ENCODE assay signal across 12 cellular contexts in the genomic region with DNA sequence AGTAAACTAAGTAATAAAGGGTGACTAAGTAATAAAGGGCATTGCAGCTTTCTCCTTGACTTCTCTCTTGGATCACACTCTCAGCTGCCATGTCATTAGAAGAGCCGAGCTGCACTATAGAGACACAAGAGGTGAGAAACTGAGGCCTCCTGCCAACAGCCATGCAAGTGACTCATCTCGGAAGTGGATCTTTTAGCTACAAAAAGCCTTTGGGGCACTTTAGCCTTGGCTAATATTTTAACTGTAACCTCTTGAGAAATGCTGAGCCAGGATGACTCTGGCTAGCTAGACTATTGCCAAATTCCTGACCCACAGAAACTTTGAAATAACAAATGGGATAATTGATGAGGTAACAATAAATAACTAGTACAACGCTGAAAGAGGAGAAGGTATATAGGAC. TPM values are rescaled to one million over a fixed set of nuclear protein-coding genes. Genes with fewer than 3 reads are reported as not detected.
A peak's percentile ranks its signal among the peaks of the same experiment; 100 is the strongest.
DNase-seq lines count a peak whose midpoint lies in the region; ATAC-seq, FAIRE-seq and TF ChIP-seq lines count a peak whose summit lies in the region.
"Had no signal": no experiment of that assay in that cellular context is flagged by ENCODE, and none has a peak within 500 bp of the region (broad histone marks: within the 10 kb centered on the region; RNA-seq: fewer than 3 reads in every experiment).

No MANE protein-coding gene starts in this region.

- no peak for ATAC-seq in activated T-helper 17 cell treated with anti-CD3 and anti-CD28 coated beads, Interleukin-2, amount 50 U/mL, for 72 hours (replicated peaks)
- ATAC-seq: body of pancreas; stimulated activated memory B cell treated with anti-CD40 and anti-IgM and Interleukin-4, amounts not matched to agents 10 μg/mL and 1 μg/mL and 100 μg/mL, for 72 hours had no signal

- H3K79me2 ChIP-seq in KMS-11 (ENCODE audit: insufficient read depth, low read depth), result peaks cover 30% of the 10 kb centered on the region

- H3K4me3 ChIP-seq in KMS-11 (IDR thresholded peaks at IDR 0.05; ENCODE audit: insufficient read depth, low read depth, low read length) (no peak overlapping the region), tibial artery (no peak overlapping the region)
- H3K4me3 ChIP-seq: body of pancreas, right lobe of liver had no signal

- H3K36me3 Mint-ChIP-seq in CD14-positive monocyte, result no peaks in the 10 kb centered on the region
- H3K36me3 Mint-ChIP-seq in activated T-helper 17 cell treated with anti-CD3 and anti-CD28 coated beads, Interleukin-2, amount 50 U/mL, for 72 hours (ENCODE audit: low read depth), result no peaks in the 10 kb centered on the region
- H3K36me3 Mint-ChIP-seq: stimulated activated memory B cell treated with anti-CD40 and anti-IgM and Interleukin-4, amounts not matched to agents 10 μg/mL and 1 μg/mL and 100 μg/mL, for 72 hours had no signal

- peaks cover 42% of the 10 kb centered on the region for H3K4me1 Mint-ChIP-seq in CD14-positive monocyte
- H3K4me1 Mint-ChIP-seq in activated T-helper 17 cell treated with anti-CD3 and anti-CD28 coated beads, Interleukin-2, amount 50 U/mL, for 72 hours, result peaks cover 10% of the 10 kb centered on the region

- H3K27me3 ChIP-seq in KMS-11 (ENCODE audit: insufficient read depth, low read depth) (no peaks in the 10 kb centered on the region), tibial artery (no peaks in the 10 kb centered on the region)
- H3K27me3 ChIP-seq: body of pancreas, right lobe of liver had no signal

- peak overlapping the region; percentile 92 for H3K27ac ChIP-seq in KMS-11
- H3K27ac ChIP-seq in tibial artery, result no peak overlapping the region
- H3K27ac ChIP-seq: body of pancreas, right lobe of liver had no signal

- no peak for TF ChIP-seq CTCF in CD14-positive monocyte (IDR thresholded peaks at IDR 0.05)
- TF ChIP-seq CTCF in KMS-11 (conservative IDR thresholded peaks at IDR 0.05; ENCODE audit: low read depth, low read length), result no peak
- TF ChIP-seq CTCF in D721Med (IDR thresholded peaks at IDR 0.05; ENCODE audit: insufficient read depth, missing control alignments), result no peak
- no peak for TF ChIP-seq CTCF in tibial artery (IDR thresholded peaks at IDR 0.05)

- peak overlapping the region; percentile 82 for H2AFZ ChIP-seq in KMS-11 (ENCODE audit: low read depth)

- H4K20me1 ChIP-seq in KMS-11 (ENCODE audit: insufficient read depth), result no peaks in the 10 kb centered on the region

- H3K9me3 Mint-ChIP-seq in CD14-positive monocyte, result no peaks in the 10 kb centered on the region
- H3K9me3 Mint-ChIP-seq in activated T-helper 17 cell treated with anti-CD3 and anti-CD28 coated beads, Interleukin-2, amount 50 U/mL, for 72 hours, result no peaks in the 10 kb centered on the region
- H3K9me3 Mint-ChIP-seq: stimulated activated memory B cell treated with anti-CD40 and anti-IgM and Interleukin-4, amounts not matched to agents 10 μg/mL and 1 μg/mL and 100 μg/mL, for 72 hours had no signal

- H3K27ac Mint-ChIP-seq in CD14-positive monocyte, result peak overlapping the region; percentile 82 to 94 (median 91)
- peak overlapping the region; percentile 30 for H3K27ac Mint-ChIP-seq in activated T-helper 17 cell treated with anti-CD3 and anti-CD28 coated beads, Interleukin-2, amount 50 U/mL, for 72 hours
- H3K27ac Mint-ChIP-seq: stimulated activated memory B cell treated with anti-CD40 and anti-IgM and Interleukin-4, amounts not matched to agents 10 μg/mL and 1 μg/mL and 100 μg/mL, for 72 hours had no signal

- FAIRE-seq in D721Med (lab: Jason Lieb, UNC), result no peak

- intact Hi-C loops in CD14-positive monocyte (cut with micrococcal nuclease), result loop anchor here in 1 of 2 donors (5.0 kb wide), 1 partner anchor 134 kb away; the partner anchor contains the start of gene AGA
- intact Hi-C loops in tibial artery (cut with DNase I; ENCODE audit: low total_unique reads), result no loop called here

- H3K36me3 ChIP-seq in KMS-11 (ENCODE audit: insufficient read depth), result no peaks in the 10 kb centered on the region
- no peaks in the 10 kb centered on the region for H3K36me3 ChIP-seq in tibial artery
- H3K36me3 ChIP-seq: right lobe of liver had no signal

- peak overlapping the region; percentile 95 for H3K4me2 ChIP-seq in KMS-11

- DNase-seq in CD14-positive monocyte (ENCODE audit: low spot score), result peak; percentile 74
- DNase-seq in kidney tubule cell (ENCODE audit: low spot score), result peak; percentile 89
- DNase-seq in D721Med (ENCODE audit: insufficient read length, low spot score), result no peak
- no peak for DNase-seq in HuH-7 (ENCODE audit: low spot score)
- no peak for DNase-seq in activated gamma-delta T cell treated with Interleukin-2 at 50 U/mL for 16 hours
- no peak for DNase-seq in tibial artery
- DNase-seq: activated CD4-positive, CD25-positive, alpha-beta regulatory T cell; right lobe of liver had no signal

- no peaks in the 10 kb centered on the region for H3K9me3 ChIP-seq in tibial artery
- H3K9me3 ChIP-seq: body of pancreas, right lobe of liver had no signal

- peaks cover 0 to 3% (median 1%) of the 10 kb centered on the region in 3 donors for H3K27me3 Mint-ChIP-seq in CD14-positive monocyte (ENCODE audit: low read depth in 3 of 3)
- H3K27me3 Mint-ChIP-seq in activated T-helper 17 cell treated with anti-CD3 and anti-CD28 coated beads, Interleukin-2, amount 50 U/mL, for 72 hours, result no peaks in the 10 kb centered on the region
- H3K27me3 Mint-ChIP-seq: stimulated activated memory B cell treated with anti-CD40 and anti-IgM and Interleukin-4, amounts not matched to agents 10 μg/mL and 1 μg/mL and 100 μg/mL, for 72 hours had no signal

- H3K9ac ChIP-seq in KMS-11, result peak overlapping the region; percentile 88

- H3K4me3 Mint-ChIP-seq in CD14-positive monocyte, result peak overlapping the region in 1 of 2 donors; percentile 59
- H3K4me3 Mint-ChIP-seq in activated T-helper 17 cell treated with anti-CD3 and anti-CD28 coated beads, Interleukin-2, amount 50 U/mL, for 72 hours, result peak overlapping the region; percentile 94
- H3K4me3 Mint-ChIP-seq: stimulated activated memory B cell treated with anti-CD40 and anti-IgM and Interleukin-4, amounts not matched to agents 10 μg/mL and 1 μg/mL and 100 μg/mL, for 72 hours had no signal

- H3K4me1 ChIP-seq in KMS-11 (ENCODE audit: low read depth, poor library complexity, severe bottlenecking), result peaks cover 54% of the 10 kb centered on the region
- H3K4me1 ChIP-seq in tibial artery, result peaks cover 0 to 21% (median 6%) of the 10 kb centered on the region in 4 donors

RNA-seq across cellular contexts. Expression of gene NEIL3, which starts 1.5 kb away (rescaled TPM):
- polyA plus RNA-seq in CD14-positive monocyte, result under 1 TPM; 0.70 to 0.85 TPM
- total RNA-seq in activated T-helper 17 cell treated with anti-CD3 and anti-CD28 coated beads, Interleukin-2, amount 50 U/mL, for 72 hours, result 10 to 100 TPM; 23.1 to 25.7 TPM
- total RNA-seq: body of pancreas had no signal

Comparison
In these comparisons a context has a peak if more than half of its experiments do, and no peak if none do; other contexts are left out.
1. DNase-seq: peak in CD14-positive monocyte (single experiment) and kidney tubule cell (single experiment); none in D721Med (single experiment), HuH-7 (single experiment), activated gamma-delta T cell treated with Interleukin-2 at 50 U/mL for 16 hours (single experiment) and tibial artery (0 of 2).